Comparison of ENCODE assay signal across 8 cellular contexts in the genomic region with DNA sequence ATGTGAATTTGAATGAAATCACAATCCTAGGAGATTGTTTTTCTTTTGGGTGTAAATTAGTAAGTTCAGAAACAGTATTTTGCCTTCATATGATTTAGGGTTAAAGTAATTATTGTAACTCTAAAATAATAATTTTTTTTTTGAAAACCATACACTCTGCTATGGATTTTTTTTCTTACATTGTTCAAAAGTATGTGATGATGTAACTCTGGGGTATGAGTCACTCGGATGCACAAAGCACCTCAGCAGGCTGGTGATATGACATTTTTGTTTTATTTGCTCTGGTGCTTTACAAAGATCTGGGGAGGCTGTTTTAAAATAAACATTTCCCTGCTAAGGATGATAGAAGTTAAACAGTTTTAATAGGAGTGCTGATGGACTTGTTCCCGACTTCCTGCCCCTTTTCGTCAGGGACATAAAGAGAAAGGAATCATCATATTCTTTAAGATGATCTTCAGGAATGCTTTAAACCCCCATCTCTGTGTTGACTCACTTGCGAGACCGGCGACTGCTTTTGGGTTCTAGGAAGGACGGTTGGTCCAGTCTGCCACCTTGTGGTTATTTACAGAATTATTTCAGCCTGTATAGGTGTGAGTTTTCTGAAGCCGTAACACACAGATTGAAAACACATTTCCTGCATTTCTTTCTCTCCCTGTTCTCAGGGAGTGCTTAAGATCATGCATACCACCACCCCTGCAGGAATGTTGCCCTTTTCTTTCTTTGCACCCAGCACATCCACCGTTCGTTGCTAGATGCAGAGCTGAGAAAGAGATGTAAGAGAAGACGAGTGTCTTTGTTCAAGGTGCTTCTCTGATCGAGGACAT.
DNase-seq lines count a peak whose midpoint lies in the region; ATAC-seq and TF ChIP-seq lines count a peak whose summit lies in the region.

No MANE protein-coding gene starts in this region.

- peak overlapping the region; percentile 26 for H3K27ac ChIP-seq in lower lobe of right lung

- H3K9me3 ChIP-seq in BE2C (no peaks in the 10 kb centered on the region), lower lobe of right lung (no peaks in the 10 kb centered on the region)

- intact Hi-C loops in activated CD4-positive, alpha-beta T cell treated with anti-CD3 and anti-CD28 coated beads for 36 hours (cut with DNase I, micrococcal nuclease): loop anchor here (1.0 to 10.0 kb wide), 10 partner anchors 68 to 921 kb away; a partner anchor contains a TSS
- intact Hi-C loops in lower lobe of right lung (cut with DNase I): loop anchor here (10.0 kb wide), 1 partner anchor 321 kb away; no protein-coding TSS in a partner anchor

- H3K4me3 Mint-ChIP-seq in activated CD4-positive, alpha-beta T cell treated with anti-CD3 and anti-CD28 coated beads for 36 hours: no peak overlapping the region

- ATAC-seq in GM19023 (IDR thresholded peaks at IDR 0.05; ENCODE audit: unreplicated experiment) (peak; percentile 52), HG03280 (IDR thresholded peaks at IDR 0.05; ENCODE audit: unreplicated experiment) (peak; percentile 70), lower lobe of right lung (peak; percentile 89 to 91)
- peak; percentile 69 for ATAC-seq in activated CD4-positive, alpha-beta T cell treated with anti-CD3 and anti-CD28 coated beads for 36 hours

- H3K36me3 ChIP-seq in BE2C (no peaks in the 10 kb centered on the region), lower lobe of right lung (no peaks in the 10 kb centered on the region)

- POLR2A ChIA-PET in activated CD4-positive, alpha-beta T cell treated with anti-CD3 and anti-CD28 coated beads for 36 hours (lab: Charles Lee): no interaction called here

- H3K27me3 Mint-ChIP-seq in activated CD4-positive, alpha-beta T cell treated with anti-CD3 and anti-CD28 coated beads for 36 hours: no peaks in the 10 kb centered on the region

- CTCF ChIA-PET in activated CD4-positive, alpha-beta T cell treated with anti-CD3 and anti-CD28 coated beads for 36 hours (lab: Charles Lee): interaction anchor here (0.5 to 2.4 kb wide), 6 partner anchors 10 to 329 kb away, joined by 3 to 7 read pairs (median 3); no protein-coding TSS in a partner anchor

- H3K4me3 ChIP-seq in BE2C (ENCODE audit: low read depth, low read length) (no peak overlapping the region), lower lobe of right lung (no peak overlapping the region)

- H3K27me3 ChIP-seq in BE2C (no peaks in the 10 kb centered on the region; the same call in 1 of the 2 replicates), lower lobe of right lung (ENCODE audit: low read depth) (no peaks in the 10 kb centered on the region)

- TF ChIP-seq CTCF in BE2C (IDR thresholded peaks at IDR 0.05; ENCODE audit: low read depth, low read length) (peak; percentile 81), lower lobe of right lung (IDR thresholded peaks at IDR 0.05) (peak; percentile 80)

- DNase-seq in BE2C: peak; percentile 63
- peak; percentile 58 for DNase-seq in NCI-H446 treated with DMSO at 0.1 percent for 48 hours (lab: John Stamatoyannopoulos, UW)
- peak; percentile 71 for DNase-seq in activated CD4-positive, alpha-beta T cell treated with anti-CD3 and anti-CD28 coated beads for 36 hours
- peak; percentile 72 to 93 for DNase-seq in dermis microvascular lymphatic vessel endothelial cell (ENCODE audit: low read depth in 2 of 2)
- peak; percentile 51 for DNase-seq in lower lobe of right lung
- DNase-seq in stimulated activated CD4-positive, alpha-beta T cell treated with anti-CD3 and anti-CD28 coated beads, TNF-alpha, amount 100 ng/mL, for 48 hours (ENCODE audit: low read depth in 3 of 3): peak; percentile 12 to 27 (median 22)

- peaks cover 68% of the 10 kb centered on the region for H3K4me1 Mint-ChIP-seq in activated CD4-positive, alpha-beta T cell treated with anti-CD3 and anti-CD28 coated beads for 36 hours

- no peaks in the 10 kb centered on the region; the same call in 1 of the 2 replicates for H3K4me1 ChIP-seq in BE2C
- peaks cover 94% of the 10 kb centered on the region for H3K4me1 ChIP-seq in lower lobe of right lung

- H3K9me3 Mint-ChIP-seq in activated CD4-positive, alpha-beta T cell treated with anti-CD3 and anti-CD28 coated beads for 36 hours (ENCODE audit: low read depth): no peaks in the 10 kb centered on the region

- no peak overlapping the region for H3K27ac Mint-ChIP-seq in activated CD4-positive, alpha-beta T cell treated with anti-CD3 and anti-CD28 coated beads for 36 hours

- H3K36me3 Mint-ChIP-seq in activated CD4-positive, alpha-beta T cell treated with anti-CD3 and anti-CD28 coated beads for 36 hours (ENCODE audit: low read depth): no peaks in the 10 kb centered on the region

Comparison
In these comparisons a context has a peak if more than half of its experiments do, and no peak if none do; other contexts are left out.
1. DNase-seq: peak in every context shown above with its lines; median percentile 82 in dermis microvascular lymphatic vessel endothelial cell; 71 in activated CD4-positive, alpha-beta T cell treated with anti-CD3 and anti-CD28 coated beads for 36 hours; 63 in BE2C; 58 in NCI-H446 treated with DMSO at 0.1 percent for 48 hours; 51 in lower lobe of right lung; 22 in stimulated activated CD4-positive, alpha-beta T cell treated with anti-CD3 and anti-CD28 coated beads, TNF-alpha, amount 100 ng/mL, for 48 hours.